Comparison of ENCODE assay signal across 1 cellular context in the genomic region with DNA sequence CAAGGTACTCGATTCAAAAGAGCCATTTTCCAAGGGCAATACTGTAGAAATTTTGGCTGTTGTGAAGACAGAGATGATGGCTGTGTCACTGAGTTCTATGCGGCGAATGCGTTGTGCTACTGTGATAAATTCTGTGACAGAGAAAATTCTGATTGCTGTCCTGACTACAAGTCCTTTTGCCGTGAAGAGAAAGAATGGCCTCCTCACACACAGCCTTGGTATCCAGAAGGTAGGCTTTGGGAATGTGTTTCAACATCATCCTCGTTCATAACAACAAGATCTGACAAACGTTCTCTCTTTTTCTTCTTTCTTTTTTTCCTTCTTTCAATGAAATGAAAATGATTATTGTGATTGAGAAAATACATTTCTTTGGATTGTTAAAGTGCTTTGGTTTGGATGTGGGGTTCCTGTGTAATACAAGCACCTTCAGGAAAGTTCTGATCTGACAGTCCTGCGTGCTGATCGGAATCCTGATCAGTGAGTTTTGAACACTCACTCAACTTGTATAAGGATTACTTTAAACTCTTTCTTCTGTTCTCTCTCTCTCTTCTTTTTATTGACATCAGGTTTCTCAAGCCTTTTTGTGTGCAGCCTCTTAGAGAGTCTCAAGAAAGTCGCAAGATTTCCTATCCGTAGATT.
TF ChIP-seq lines count a peak whose summit lies in the region.

No MANE protein-coding gene starts in this region.

TF ChIP-seq in GM23338, 12 proteins besides CTCF, POLR2A, EP300 and RAD21 (continued from another document):
- TF ChIP-seq, protein P1, sequence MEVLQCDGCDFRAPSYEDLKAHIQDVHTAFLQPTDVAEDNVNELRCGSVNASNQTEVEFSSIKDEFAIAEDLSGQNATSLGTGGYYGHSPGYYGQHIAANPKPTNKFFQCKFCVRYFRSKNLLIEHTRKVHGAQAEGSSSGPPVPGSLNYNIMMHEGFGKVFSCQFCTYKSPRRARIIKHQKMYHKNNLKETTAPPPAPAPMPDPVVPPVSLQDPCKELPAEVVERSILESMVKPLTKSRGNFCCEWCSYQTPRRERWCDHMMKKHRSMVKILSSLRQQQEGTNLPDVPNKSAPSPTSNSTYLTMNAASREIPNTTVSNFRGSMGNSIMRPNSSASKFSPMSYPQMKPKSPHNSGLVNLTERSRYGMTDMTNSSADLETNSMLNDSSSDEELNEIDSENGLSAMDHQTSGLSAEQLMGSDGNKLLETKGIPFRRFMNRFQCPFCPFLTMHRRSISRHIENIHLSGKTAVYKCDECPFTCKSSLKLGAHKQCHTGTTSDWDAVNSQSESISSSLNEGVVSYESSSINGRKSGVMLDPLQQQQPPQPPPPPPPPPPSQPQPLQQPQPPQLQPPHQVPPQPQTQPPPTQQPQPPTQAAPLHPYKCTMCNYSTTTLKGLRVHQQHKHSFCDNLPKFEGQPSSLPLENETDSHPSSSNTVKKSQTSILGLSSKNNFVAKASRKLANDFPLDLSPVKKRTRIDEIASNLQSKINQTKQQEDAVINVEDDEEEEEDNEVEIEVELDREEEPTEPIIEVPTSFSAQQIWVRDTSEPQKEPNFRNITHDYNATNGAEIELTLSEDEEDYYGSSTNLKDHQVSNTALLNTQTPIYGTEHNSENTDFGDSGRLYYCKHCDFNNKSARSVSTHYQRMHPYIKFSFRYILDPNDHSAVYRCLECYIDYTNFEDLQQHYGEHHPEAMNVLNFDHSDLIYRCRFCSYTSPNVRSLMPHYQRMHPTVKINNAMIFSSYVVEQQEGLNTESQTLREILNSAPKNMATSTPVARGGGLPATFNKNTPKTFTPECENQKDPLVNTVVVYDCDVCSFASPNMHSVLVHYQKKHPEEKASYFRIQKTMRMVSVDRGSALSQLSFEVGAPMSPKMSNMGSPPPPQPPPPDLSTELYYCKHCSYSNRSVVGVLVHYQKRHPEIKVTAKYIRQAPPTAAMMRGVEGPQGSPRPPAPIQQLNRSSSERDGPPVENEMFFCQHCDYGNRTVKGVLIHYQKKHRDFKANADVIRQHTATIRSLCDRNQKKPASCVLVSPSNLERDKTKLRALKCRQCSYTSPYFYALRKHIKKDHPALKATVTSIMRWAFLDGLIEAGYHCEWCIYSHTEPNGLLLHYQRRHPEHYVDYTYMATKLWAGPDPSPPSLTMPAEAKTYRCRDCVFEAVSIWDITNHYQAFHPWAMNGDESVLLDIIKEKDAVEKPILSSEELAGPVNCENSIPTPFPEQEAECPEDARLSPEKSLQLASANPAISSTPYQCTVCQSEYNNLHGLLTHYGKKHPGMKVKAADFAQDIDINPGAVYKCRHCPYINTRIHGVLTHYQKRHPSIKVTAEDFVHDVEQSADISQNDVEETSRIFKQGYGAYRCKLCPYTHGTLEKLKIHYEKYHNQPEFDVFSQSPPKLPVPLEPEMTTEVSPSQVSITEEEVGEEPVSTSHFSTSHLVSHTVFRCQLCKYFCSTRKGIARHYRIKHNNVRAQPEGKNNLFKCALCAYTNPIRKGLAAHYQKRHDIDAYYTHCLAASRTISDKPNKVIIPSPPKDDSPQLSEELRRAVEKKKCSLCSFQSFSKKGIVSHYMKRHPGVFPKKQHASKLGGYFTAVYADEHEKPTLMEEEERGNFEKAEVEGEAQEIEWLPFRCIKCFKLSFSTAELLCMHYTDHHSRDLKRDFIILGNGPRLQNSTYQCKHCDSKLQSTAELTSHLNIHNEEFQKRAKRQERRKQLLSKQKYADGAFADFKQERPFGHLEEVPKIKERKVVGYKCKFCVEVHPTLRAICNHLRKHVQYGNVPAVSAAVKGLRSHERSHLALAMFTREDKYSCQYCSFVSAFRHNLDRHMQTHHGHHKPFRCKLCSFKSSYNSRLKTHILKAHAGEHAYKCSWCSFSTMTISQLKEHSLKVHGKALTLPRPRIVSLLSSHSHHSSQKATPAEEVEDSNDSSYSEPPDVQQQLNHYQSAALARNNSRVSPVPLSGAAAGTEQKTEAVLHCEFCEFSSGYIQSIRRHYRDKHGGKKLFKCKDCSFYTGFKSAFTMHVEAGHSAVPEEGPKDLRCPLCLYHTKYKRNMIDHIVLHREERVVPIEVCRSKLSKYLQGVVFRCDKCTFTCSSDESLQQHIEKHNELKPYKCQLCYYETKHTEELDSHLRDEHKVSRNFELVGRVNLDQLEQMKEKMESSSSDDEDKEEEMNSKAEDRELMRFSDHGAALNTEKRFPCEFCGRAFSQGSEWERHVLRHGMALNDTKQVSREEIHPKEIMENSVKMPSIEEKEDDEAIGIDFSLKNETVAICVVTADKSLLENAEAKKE (CRISPR knock-in tag; IDR thresholded peaks at IDR 0.05), result no peak
- TF ChIP-seq EZH2phosphoT487 (IDR thresholded peaks at IDR 0.05; ENCODE audit: unreplicated experiment) (no peak), STAT1 (IDR thresholded peaks at IDR 0.05; ENCODE audit: unreplicated experiment) (no peak), CREB1 (CRISPR knock-in tag; IDR thresholded peaks at IDR 0.05; ENCODE audit: low read depth) (no peak)
- TF ChIP-seq, protein P2, sequence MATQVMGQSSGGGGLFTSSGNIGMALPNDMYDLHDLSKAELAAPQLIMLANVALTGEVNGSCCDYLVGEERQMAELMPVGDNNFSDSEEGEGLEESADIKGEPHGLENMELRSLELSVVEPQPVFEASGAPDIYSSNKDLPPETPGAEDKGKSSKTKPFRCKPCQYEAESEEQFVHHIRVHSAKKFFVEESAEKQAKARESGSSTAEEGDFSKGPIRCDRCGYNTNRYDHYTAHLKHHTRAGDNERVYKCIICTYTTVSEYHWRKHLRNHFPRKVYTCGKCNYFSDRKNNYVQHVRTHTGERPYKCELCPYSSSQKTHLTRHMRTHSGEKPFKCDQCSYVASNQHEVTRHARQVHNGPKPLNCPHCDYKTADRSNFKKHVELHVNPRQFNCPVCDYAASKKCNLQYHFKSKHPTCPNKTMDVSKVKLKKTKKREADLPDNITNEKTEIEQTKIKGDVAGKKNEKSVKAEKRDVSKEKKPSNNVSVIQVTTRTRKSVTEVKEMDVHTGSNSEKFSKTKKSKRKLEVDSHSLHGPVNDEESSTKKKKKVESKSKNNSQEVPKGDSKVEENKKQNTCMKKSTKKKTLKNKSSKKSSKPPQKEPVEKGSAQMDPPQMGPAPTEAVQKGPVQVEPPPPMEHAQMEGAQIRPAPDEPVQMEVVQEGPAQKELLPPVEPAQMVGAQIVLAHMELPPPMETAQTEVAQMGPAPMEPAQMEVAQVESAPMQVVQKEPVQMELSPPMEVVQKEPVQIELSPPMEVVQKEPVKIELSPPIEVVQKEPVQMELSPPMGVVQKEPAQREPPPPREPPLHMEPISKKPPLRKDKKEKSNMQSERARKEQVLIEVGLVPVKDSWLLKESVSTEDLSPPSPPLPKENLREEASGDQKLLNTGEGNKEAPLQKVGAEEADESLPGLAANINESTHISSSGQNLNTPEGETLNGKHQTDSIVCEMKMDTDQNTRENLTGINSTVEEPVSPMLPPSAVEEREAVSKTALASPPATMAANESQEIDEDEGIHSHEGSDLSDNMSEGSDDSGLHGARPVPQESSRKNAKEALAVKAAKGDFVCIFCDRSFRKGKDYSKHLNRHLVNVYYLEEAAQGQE (IDR thresholded peaks at IDR 0.05; ENCODE audit: unreplicated experiment), result no peak
